Comparison of ENCODE assay signal across 21 cellular contexts in the genomic region with DNA sequence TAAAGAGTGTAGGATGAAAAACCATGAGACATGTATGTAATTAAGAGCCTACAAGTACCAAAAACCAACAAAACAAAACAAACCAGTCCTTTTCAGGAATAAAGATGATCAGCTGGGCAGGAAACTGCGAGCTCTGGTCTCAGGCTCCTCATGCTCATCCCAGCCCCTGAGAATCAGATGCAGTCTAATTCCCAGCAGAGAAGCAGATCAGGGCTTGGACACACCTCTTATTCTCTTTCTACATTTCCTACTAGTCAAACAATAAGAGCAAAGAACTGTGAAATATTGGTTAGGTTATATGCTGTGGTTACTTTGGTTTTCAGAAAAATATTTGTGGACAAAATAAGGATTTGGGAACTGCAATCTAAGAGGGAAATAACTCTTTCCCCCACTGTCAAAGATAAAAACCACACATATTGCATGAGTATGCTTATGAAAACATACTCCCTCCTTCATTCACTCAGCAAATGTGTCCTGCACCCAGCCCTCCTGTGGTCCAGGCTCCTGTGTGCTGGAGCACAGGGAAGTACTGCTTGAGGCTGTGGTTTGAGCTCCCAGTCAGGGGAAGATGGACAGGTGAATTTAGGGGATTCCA.
A peak's percentile ranks its signal among the peaks of the same experiment; 100 is the strongest.
DNase-seq lines count a peak whose midpoint lies in the region; ATAC-seq, FAIRE-seq and TF ChIP-seq lines count a peak whose summit lies in the region.
"Had no signal": no experiment of that assay in that cellular context is flagged by ENCODE, and none has a peak within 500 bp of the region (broad histone marks: within the 10 kb centered on the region; RNA-seq: fewer than 3 reads in every experiment).

No MANE protein-coding gene starts in this region.

- H2BK20ac ChIP-seq in IMR-90 (ENCODE audit: low read depth, low read length) = no peak overlapping the region

- FAIRE-seq in astrocyte (lab: Jason Lieb, UNC) = peak; percentile 90

- H3K14ac ChIP-seq in IMR-90 (replicated peaks; ENCODE audit: low read depth, low read length) = no peak overlapping the region

- H3K9me1 ChIP-seq in IMR-90 (ENCODE audit: insufficient read depth, low read length) = no peaks in the 10 kb centered on the region

- no peak for TF ChIP-seq POLR2A in IMR-90 (IDR thresholded peaks at IDR 0.05; ENCODE audit: low read depth, low read length)
- TF ChIP-seq POLR2A in uterus (IDR thresholded peaks at IDR 0.05) = no peak

- H3K4me2 ChIP-seq in IMR-90 (ENCODE audit: low read depth, low read length) (no peak overlapping the region), astrocyte (ENCODE audit: low read length) (peak overlapping the region; percentile 47), hepatocyte (no peak overlapping the region)

- no peaks in the 10 kb centered on the region for H3K9me2 ChIP-seq in hepatocyte (replicated peaks; ENCODE audit: insufficient read depth)

- H2AK9ac ChIP-seq in IMR-90 (replicated peaks; ENCODE audit: low read depth, low read length, poor library complexity) = no peak overlapping the region

- peaks cover 20% of the 10 kb centered on the region for H3K27me3 Mint-ChIP-seq in astrocyte (ENCODE audit: low read depth, unreplicated experiment)

- H2AFZ ChIP-seq in IMR-90 (replicated peaks; ENCODE audit: low read length, poor library complexity) (no peak overlapping the region), astrocyte (ENCODE audit: low read depth, low read length) (no peak overlapping the region), hepatocyte (no peak overlapping the region)

- H3K4me3 Mint-ChIP-seq in astrocyte (ENCODE audit: unreplicated experiment) = no peak overlapping the region
- H3K4me3 Mint-ChIP-seq: activated CD4-positive, alpha-beta T cell treated with anti-CD3 and anti-CD28 coated beads for 36 hours; brain; H9; stimulated activated naive B cell treated with anti-CD40 and anti-IgM and Interleukin-4, amounts not matched to agents 10 μg/mL and 1 μg/mL and 100 μg/mL, for 72 hours had no signal

- peaks cover 1% of the 10 kb centered on the region for H3K9me3 Mint-ChIP-seq in astrocyte (ENCODE audit: unreplicated experiment)

- no peak overlapping the region for H3K56ac ChIP-seq in IMR-90 (ENCODE audit: extremely low read depth, insufficient read depth, low read length)

- H2BK120ac ChIP-seq in IMR-90 (ENCODE audit: low read depth, low read length) = no peak overlapping the region

- peaks cover 2% of the 10 kb centered on the region for H3K36me3 Mint-ChIP-seq in astrocyte (ENCODE audit: low read depth, unreplicated experiment)
- H3K36me3 Mint-ChIP-seq: brain; stimulated activated naive B cell treated with anti-CD40 and anti-IgM and Interleukin-4, amounts not matched to agents 10 μg/mL and 1 μg/mL and 100 μg/mL, for 72 hours had no signal

- H3K79me1 ChIP-seq in IMR-90 (ENCODE audit: low read depth in 1 of 2, low read length in 2 of 2) = no peaks in the 10 kb centered on the region

- no peak for ATAC-seq in IMR-90 (ENCODE audit: low read depth)
- ATAC-seq: activated CD4-positive, alpha-beta T cell treated with anti-CD3 and anti-CD28 coated beads for 36 hours; foreskin keratinocyte; left lobe of liver; stimulated activated naive B cell treated with anti-CD40 and anti-IgM and Interleukin-4, amounts not matched to agents 10 μg/mL and 1 μg/mL and 100 μg/mL, for 72 hours had no signal

- TF ChIP-seq RAD21 in IMR-90 (IDR thresholded peaks at IDR 0.05; ENCODE audit: low read length) = no peak

- H2BK5ac ChIP-seq in IMR-90 (ENCODE audit: low read depth, low read length, poor library complexity, severe bottlenecking) = no peak overlapping the region

- TF ChIP-seq CTCF in IMR-90 (conservative IDR thresholded peaks at IDR 0.05; ENCODE audit: low read depth, low read length) (no peak), astrocyte (IDR thresholded peaks at IDR 0.05; ENCODE audit: insufficient read depth, low read depth, low read length) (no peak), uterus (IDR thresholded peaks at IDR 0.05) (no peak), hepatocyte (IDR thresholded peaks at IDR 0.05; ENCODE audit: poor library complexity) (no peak)

- H3K18ac ChIP-seq in IMR-90 (ENCODE audit: low read depth, low read length) = no peak overlapping the region

- H3K27ac Mint-ChIP-seq in astrocyte (ENCODE audit: unreplicated experiment) = no peak overlapping the region
- H3K27ac Mint-ChIP-seq: activated CD4-positive, alpha-beta T cell treated with anti-CD3 and anti-CD28 coated beads for 36 hours; H9; stimulated activated naive B cell treated with anti-CD40 and anti-IgM and Interleukin-4, amounts not matched to agents 10 μg/mL and 1 μg/mL and 100 μg/mL, for 72 hours had no signal

- H3K27ac ChIP-seq in IMR-90 (ENCODE audit: insufficient read depth, low read length) = no peak overlapping the region
- H3K27ac ChIP-seq in astrocyte (ENCODE audit: low read depth, low read length) = peak overlapping the region; percentile 7
- H3K27ac ChIP-seq in uterus = no peak overlapping the region
- no peak overlapping the region for H3K27ac ChIP-seq in hepatocyte
- H3K27ac ChIP-seq: foreskin keratinocyte had no signal

- H3K4me1 ChIP-seq in IMR-90 (ENCODE audit: control insufficient read depth, insufficient read depth, low read length) (peaks cover 3% of the 10 kb centered on the region; the same call in 1 of the 2 replicates), astrocyte (ENCODE audit: insufficient read depth, low read length) (peaks cover 23% of the 10 kb centered on the region), uterus (peaks cover 0 to 12% of the 10 kb centered on the region in 2 donors), hepatocyte (ENCODE audit: insufficient read depth) (peaks cover 4% of the 10 kb centered on the region)
- H3K4me1 ChIP-seq: foreskin keratinocyte had no signal

- dilution Hi-C loops in IMR-90 (cut with HindIII; ENCODE audit: low sequenced_read_pairs, unreplicated experiment) = no loop called here

- no peak overlapping the region for H4K8ac ChIP-seq in IMR-90 (ENCODE audit: low read depth in 2 of 2, low read length in 2 of 2)

- peaks cover 17% of the 10 kb centered on the region for H3K4me1 Mint-ChIP-seq in astrocyte (ENCODE audit: low read depth, unreplicated experiment)
- H3K4me1 Mint-ChIP-seq: activated CD4-positive, alpha-beta T cell treated with anti-CD3 and anti-CD28 coated beads for 36 hours had no signal

- no peak overlapping the region for H3K4me3 ChIP-seq in IMR-90 (ENCODE audit: insufficient read depth, low read depth, low read length)
- no peak overlapping the region for H3K4me3 ChIP-seq in astrocyte (ENCODE audit: insufficient read depth, low read depth, low read length)
- no peak overlapping the region for H3K4me3 ChIP-seq in uterus
- H3K4me3 ChIP-seq in hepatocyte = no peak overlapping the region

- no peak overlapping the region for H3K4ac ChIP-seq in IMR-90 (ENCODE audit: low read depth, low read length)

- peak; percentile 69 for DNase-seq in AG08395 (ENCODE audit: low spot score)
- peak; percentile 75 for DNase-seq in IMR-90
- peak; percentile 97 for DNase-seq in astrocyte (ENCODE audit: low read depth)
- DNase-seq in iris pigment epithelial cell (ENCODE audit: low read depth) = peak; percentile 73
- DNase-seq in DMS53 (lab: John Stamatoyannopoulos, UW) = no peak
- DNase-seq in uterus = no peak
- DNase-seq in NCI-H2029 (lab: John Stamatoyannopoulos, UW) = no peak
- no peak for DNase-seq in hepatocyte (ENCODE audit: low spot score)
- DNase-seq: activated CD4-positive, alpha-beta T cell treated with anti-CD3 and anti-CD28 coated beads for 36 hours; activated CD8-positive, alpha-beta memory T cell treated with anti-CD3 and anti-CD28 coated beads, Interleukin-2, amount 50 U/mL, for 4 hours; activated naive CD4-positive, alpha-beta T cell; foreskin keratinocyte; H9; NCI-H187; NCI-H446 treated with DMSO at 0.1 percent for 48 hours; posterior cingulate gyrus; SHP77 treated with DMSO at 0.1 percent for 48 hours; stimulated activated naive B cell treated with anti-CD40 and anti-IgM and Interleukin-4, amounts not matched to agents 10 μg/mL and 1 μg/mL and 100 μg/mL, for 72 hours; T-helper 9 cell had no signal

- H3K36me3 ChIP-seq in IMR-90 (ENCODE audit: control insufficient read depth, insufficient read depth, low read length) (no peaks in the 10 kb centered on the region), astrocyte (ENCODE audit: insufficient read depth, low read length) (no peaks in the 10 kb centered on the region), uterus (no peaks in the 10 kb centered on the region), hepatocyte (replicated peaks; ENCODE audit: insufficient read depth, low read depth) (no peaks in the 10 kb centered on the region)

- in situ Hi-C loops in IMR-90 (cut with MboI; ENCODE audit: low sequenced_read_pairs) = no loop called here

- H3K9me3 ChIP-seq in IMR-90 (ENCODE audit: control insufficient read depth, insufficient read depth, low read length) = peaks cover 2% of the 10 kb centered on the region; the same call in 1 of the 2 replicates
- no peaks in the 10 kb centered on the region for H3K9me3 ChIP-seq in astrocyte (ENCODE audit: insufficient read depth, low read depth, low read length)
- no peaks in the 10 kb centered on the region for H3K9me3 ChIP-seq in uterus
- H3K9me3 ChIP-seq in hepatocyte (ENCODE audit: low read depth) = no peaks in the 10 kb centered on the region

- H4K5ac ChIP-seq in IMR-90 (ENCODE audit: low read depth, low read length) = no peak overlapping the region

- CTCF ChIA-PET in IMR-90 (lab: Yijun Ruan, JAX) = no interaction called here

- H2BK15ac ChIP-seq in IMR-90 (ENCODE audit: low read depth, low read length) = no peak overlapping the region

- H4K20me1 ChIP-seq in IMR-90 (ENCODE audit: insufficient read depth, low read length) (no peaks in the 10 kb centered on the region), astrocyte (ENCODE audit: insufficient read depth, low read length) (no peaks in the 10 kb centered on the region), hepatocyte (ENCODE audit: insufficient read depth, poor library complexity, severe bottlenecking) (no peaks in the 10 kb centered on the region)

- no peak overlapping the region for H2AK5ac ChIP-seq in IMR-90 (ENCODE audit: low read depth, low read length)

- no TSS peak for BruUV-seq in IMR-90 (replicated peaks; lab: Mats Ljungman, UMichigan)

- H3K9ac ChIP-seq in IMR-90 (ENCODE audit: low read depth, low read length) = no peak overlapping the region
- H3K9ac ChIP-seq in astrocyte (ENCODE audit: low read length) = no peak overlapping the region

- POLR2A ChIA-PET in IMR-90 (lab: Charles Lee; ENCODE audit: unreplicated experiment) = no interaction called here

- peaks cover 5% of the 10 kb centered on the region; the same call in 1 of the 2 replicates for H3K27me3 ChIP-seq in IMR-90 (ENCODE audit: control insufficient read depth, insufficient read depth, low read length)
- peaks cover 18% of the 10 kb centered on the region for H3K27me3 ChIP-seq in astrocyte (ENCODE audit: insufficient read depth, low read length)
- H3K27me3 ChIP-seq in uterus = no peaks in the 10 kb centered on the region
- no peaks in the 10 kb centered on the region for H3K27me3 ChIP-seq in hepatocyte
- H3K27me3 ChIP-seq: foreskin keratinocyte had no signal

- intact Hi-C loops in IMR-90 (cut with micrococcal nuclease) = no loop called here
- intact Hi-C loops in uterus (cut with DNase I; ENCODE audit: low total_unique reads) = no loop called here

- no peak overlapping the region for H4K91ac ChIP-seq in IMR-90 (ENCODE audit: insufficient read depth, low read depth, low read length)

- no CpG with 5 or more reads among the region's 1 CpG for WGBS in IMR-90 (ENCODE audit: extremely low coverage in 2 of 2, insufficient read length in 1 of 2), 2 experiments
- WGBS in hepatocyte (ENCODE audit: low lambda C conversion rate, missing lambda C conversion rate) = 100% methylated on average over 1 of the region's 1 CpG

- no peak overlapping the region for H3K23ac ChIP-seq in IMR-90 (ENCODE audit: low read depth, low read length)

- H3K79me2 ChIP-seq in astrocyte (ENCODE audit: insufficient read depth, low read length) (no peaks in the 10 kb centered on the region), hepatocyte (no peaks in the 10 kb centered on the region)

Comparison
In these comparisons a context has a peak if more than half of its experiments do, and no peak if none do; other contexts are left out.
1. DNase-seq: peak in AG08395 (single experiment), IMR-90 (single experiment), astrocyte (single experiment) and iris pigment epithelial cell (single experiment); none in DMS53 (single experiment), uterus (0 of 2), NCI-H2029 (single experiment) and hepatocyte (single experiment).